In the genomic region with DNA sequence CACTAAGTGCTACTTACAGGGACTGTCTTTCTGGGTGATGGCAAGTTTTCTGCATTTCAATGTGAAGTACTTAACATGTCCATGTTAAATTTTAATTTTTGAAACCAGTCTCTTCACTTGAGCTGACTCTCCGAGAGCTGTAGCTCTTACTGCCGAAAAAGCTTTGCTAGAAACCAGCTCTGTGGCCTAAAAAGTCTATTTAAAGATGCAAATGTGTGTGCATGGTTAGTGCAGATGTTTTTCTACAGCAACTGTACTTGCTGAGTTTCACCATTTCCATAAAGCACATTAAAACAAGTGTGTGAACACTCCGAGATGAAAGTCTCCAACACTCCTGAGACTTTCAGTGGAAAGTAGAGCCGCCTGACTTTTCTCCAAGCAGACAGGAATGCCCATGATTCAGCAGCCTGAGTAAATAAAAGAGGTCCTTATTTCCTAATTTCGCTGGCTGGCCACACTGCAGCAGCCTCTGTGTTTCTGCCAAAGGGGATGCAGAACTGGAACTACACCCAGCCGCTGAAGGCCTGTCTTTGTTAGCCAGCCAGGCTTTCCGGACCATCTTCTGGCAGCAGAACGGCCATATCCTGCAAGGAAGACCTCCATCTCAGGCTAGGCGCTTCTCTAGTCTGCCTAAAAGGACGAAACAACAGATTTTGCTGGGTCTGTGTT, we compare ENCODE assay signal across 8 cellular contexts.
DNase-seq lines count a peak whose midpoint lies in the region; ATAC-seq and FAIRE-seq lines count a peak whose summit lies in the region.

No MANE protein-coding gene starts in this region.

- no peak overlapping the region for H3K4me3 ChIP-seq in skin epidermis

- ATAC-seq in GM21723 (IDR thresholded peaks at IDR 0.05; ENCODE audit: unreplicated experiment), result peak; percentile 57
- ATAC-seq in left ventricle myocardium superior, result peak; percentile 88
- ATAC-seq in HG02973 (IDR thresholded peaks at IDR 0.05; ENCODE audit: unreplicated experiment), result no peak

- intact Hi-C loops in left ventricle myocardium superior (cut with micrococcal nuclease), result loop anchor here (10.0 kb wide), 1 partner anchor 54 kb away; no protein-coding TSS in a partner anchor

- peak overlapping the region in 20 of 21 experiments; percentile 6 to 86 (median 66) for H3K27ac ChIP-seq in skin epidermis

- DNase-seq in amygdala (lab: John Stamatoyannopoulos, UW) (peak in 55 of 56 donors; percentile 6 to 90 (median 72)), left ventricle myocardium superior (peak; percentile 73), NCI-H2196 treated with DMSO at 0.1 percent for 48 hours (lab: John Stamatoyannopoulos, UW; ENCODE audit: unreplicated experiment) (no peak), GM19239 (ENCODE audit: insufficient read length, low spot score) (no peak), NCI-H2196 (lab: John Stamatoyannopoulos, UW; ENCODE audit: unreplicated experiment) (no peak)

- FAIRE-seq in GM19239 (lab: Jason Lieb, UNC), result no peak

Comparison
In these comparisons a context has a peak if more than half of its experiments do, and no peak if none do; other contexts are left out.
1. DNase-seq: peak in amygdala (55 of 56) and left ventricle myocardium superior (single experiment); none in NCI-H2196 treated with DMSO at 0.1 percent for 48 hours (single experiment), GM19239 (single experiment) and NCI-H2196 (single experiment).